1 cellular context compared by ENCODE assay signal in the genomic region with DNA sequence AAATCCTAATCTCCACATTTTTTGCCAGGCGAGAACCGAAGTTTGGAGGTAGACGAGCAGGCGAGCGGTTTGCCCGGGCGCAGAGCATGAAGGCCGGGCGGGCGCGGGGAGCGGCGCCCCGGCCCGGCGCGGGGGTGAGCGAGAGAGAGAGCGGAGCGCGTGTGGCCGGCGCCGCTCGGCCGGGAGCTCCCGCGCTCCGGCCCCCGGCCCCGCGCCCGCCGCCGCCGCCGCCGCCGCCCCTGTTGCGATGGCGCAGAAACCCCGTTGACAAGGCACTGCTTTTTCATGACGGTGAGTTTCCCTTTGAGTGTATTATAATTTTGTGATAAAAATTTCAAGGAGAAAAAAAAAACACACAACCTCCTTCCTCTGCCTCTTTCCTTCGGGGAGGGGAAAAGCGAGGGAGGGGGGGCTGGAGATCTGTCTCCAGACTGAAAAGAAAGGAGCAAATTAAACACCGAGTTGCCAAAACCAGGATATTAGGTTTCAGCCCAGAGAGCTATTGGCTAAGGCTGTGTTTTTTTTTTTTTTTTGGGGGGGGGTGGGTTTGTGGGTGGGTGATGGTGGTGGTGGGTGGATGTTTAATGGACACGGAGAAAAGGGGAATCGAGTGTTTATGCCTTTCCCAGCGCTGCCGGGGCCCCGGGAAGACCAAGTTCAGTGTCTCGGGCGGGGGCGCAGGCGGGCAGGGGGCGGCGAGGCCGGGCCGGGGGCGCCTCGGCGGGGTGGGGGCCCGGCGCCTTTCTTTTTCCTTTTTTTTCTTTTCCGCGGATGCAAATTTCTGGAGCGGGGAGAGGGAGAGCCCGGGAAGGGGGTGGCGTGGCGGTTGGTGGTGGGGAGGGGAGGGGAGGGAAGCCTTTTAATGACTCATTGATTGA.
TF ChIP-seq lines count a peak whose summit lies in the region.

A gene with protein sequence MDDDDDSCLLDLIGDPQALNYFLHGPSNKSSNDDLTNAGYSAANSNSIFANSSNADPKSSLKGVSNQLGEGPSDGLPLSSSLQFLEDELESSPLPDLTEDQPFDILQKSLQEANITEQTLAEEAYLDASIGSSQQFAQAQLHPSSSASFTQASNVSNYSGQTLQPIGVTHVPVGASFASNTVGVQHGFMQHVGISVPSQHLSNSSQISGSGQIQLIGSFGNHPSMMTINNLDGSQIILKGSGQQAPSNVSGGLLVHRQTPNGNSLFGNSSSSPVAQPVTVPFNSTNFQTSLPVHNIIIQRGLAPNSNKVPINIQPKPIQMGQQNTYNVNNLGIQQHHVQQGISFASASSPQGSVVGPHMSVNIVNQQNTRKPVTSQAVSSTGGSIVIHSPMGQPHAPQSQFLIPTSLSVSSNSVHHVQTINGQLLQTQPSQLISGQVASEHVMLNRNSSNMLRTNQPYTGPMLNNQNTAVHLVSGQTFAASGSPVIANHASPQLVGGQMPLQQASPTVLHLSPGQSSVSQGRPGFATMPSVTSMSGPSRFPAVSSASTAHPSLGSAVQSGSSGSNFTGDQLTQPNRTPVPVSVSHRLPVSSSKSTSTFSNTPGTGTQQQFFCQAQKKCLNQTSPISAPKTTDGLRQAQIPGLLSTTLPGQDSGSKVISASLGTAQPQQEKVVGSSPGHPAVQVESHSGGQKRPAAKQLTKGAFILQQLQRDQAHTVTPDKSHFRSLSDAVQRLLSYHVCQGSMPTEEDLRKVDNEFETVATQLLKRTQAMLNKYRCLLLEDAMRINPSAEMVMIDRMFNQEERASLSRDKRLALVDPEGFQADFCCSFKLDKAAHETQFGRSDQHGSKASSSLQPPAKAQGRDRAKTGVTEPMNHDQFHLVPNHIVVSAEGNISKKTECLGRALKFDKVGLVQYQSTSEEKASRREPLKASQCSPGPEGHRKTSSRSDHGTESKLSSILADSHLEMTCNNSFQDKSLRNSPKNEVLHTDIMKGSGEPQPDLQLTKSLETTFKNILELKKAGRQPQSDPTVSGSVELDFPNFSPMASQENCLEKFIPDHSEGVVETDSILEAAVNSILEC (plus strand): TSS at position 242 of the 878 bp plus-strand sequence. CDS start 39,971 bp downstream, outside the sequence.

TF ChIP-seq in K562, 482 proteins besides CTCF, POLR2A, EP300 and RAD21 (continued from another document and continues in another):
- TF ChIP-seq, protein P1, sequence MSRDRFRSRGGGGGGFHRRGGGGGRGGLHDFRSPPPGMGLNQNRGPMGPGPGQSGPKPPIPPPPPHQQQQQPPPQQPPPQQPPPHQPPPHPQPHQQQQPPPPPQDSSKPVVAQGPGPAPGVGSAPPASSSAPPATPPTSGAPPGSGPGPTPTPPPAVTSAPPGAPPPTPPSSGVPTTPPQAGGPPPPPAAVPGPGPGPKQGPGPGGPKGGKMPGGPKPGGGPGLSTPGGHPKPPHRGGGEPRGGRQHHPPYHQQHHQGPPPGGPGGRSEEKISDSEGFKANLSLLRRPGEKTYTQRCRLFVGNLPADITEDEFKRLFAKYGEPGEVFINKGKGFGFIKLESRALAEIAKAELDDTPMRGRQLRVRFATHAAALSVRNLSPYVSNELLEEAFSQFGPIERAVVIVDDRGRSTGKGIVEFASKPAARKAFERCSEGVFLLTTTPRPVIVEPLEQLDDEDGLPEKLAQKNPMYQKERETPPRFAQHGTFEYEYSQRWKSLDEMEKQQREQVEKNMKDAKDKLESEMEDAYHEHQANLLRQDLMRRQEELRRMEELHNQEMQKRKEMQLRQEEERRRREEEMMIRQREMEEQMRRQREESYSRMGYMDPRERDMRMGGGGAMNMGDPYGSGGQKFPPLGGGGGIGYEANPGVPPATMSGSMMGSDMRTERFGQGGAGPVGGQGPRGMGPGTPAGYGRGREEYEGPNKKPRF (IDR thresholded peaks at IDR 0.05; ENCODE audit: low read depth, low read length), result no peak
- TF ChIP-seq ZNF311 (CRISPR knock-in tag; IDR thresholded peaks at IDR 0.05) (no peak), LEF1 (IDR thresholded peaks at IDR 0.05) (no peak), GTF2F1 (IDR thresholded peaks at IDR 0.05; ENCODE audit: low read depth, low read length) (peak; percentile 25; the same call in 1 of the 2 replicates), RAD51 (IDR thresholded peaks at IDR 0.05; ENCODE audit: borderline replicate concordance, low read depth) (no peak), U2AF1 (optimal IDR thresholded peaks at IDR 0.05; ENCODE audit: low read depth, low read length) (no peak), PTBP1 (IDR thresholded peaks at IDR 0.05; ENCODE audit: low read depth, low read length) (no peak), MED1 (CRISPR knock-in tag; IDR thresholded peaks at IDR 0.05; ENCODE audit: borderline replicate concordance) (no peak), PML (IDR thresholded peaks at IDR 0.05; ENCODE audit: low read length) (no peak; the same call in 1 of the 2 replicates), ZNF561 (CRISPR knock-in tag; conservative IDR thresholded peaks at IDR 0.05) (no peak), MCM7 (IDR thresholded peaks at IDR 0.05) (no peak), DIDO1 (tag; IDR thresholded peaks at IDR 0.05; ENCODE audit: low read depth) (no peak)
- TF ChIP-seq, protein P2, sequence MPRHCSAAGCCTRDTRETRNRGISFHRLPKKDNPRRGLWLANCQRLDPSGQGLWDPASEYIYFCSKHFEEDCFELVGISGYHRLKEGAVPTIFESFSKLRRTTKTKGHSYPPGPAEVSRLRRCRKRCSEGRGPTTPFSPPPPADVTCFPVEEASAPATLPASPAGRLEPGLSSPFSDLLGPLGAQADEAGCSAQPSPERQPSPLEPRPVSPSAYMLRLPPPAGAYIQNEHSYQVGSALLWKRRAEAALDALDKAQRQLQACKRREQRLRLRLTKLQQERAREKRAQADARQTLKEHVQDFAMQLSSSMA (CRISPR knock-in tag; IDR thresholded peaks at IDR 0.05), result no peak
- TF ChIP-seq, protein P3, sequence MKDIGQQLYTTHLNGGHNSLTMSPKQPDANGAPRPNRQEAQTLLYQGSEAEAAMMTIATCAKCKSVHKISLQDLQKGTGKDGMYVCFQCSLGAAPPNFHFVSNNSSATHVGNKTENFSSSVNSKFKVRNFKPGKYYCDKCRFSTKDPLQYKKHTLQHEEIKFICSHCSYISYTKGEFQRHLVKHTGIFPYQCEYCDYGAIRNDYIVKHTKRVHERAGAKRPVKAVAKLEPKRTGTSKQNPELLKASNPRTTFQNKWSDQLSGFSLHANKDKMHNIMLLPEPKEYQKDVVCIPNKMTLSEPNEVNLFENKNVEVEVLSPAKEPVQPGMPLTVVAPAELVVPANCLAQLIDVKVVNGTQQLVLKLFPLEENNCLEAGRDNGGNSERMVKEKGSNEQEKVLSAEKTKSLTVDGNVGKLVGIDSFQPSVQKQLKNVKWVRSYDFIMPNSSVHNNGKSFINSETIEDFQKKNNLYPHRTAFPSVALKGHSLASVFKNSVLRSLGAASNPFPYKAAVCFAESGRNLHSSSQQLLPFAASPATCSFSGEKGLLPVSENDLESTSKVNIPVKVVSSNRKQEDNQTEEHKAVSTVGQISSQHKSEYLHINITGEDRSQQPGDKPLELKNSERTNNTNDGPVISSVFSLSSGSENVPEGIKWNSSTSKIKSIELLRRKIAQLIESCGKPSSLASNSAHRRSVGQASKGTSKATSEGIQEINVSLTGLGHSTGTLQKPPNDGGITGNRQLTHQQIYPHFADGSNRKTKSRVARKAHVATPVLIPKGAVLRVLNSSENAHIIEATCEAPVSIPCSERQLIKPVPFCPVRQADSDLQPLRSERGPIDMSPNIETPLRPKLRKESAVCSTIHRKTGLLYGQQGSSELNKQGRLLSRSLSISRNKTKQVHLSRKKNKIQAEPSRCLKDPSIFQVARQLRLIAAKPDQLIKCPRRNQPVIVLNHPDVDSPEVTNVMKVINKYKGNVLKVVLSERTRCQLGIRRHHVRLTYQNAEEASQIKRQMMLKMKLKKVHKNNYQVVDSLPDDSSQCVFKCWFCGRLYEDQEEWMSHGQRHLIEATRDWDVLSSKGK (CRISPR knock-in tag; IDR thresholded peaks at IDR 0.05), result no peak
- TF ChIP-seq, protein P4, sequence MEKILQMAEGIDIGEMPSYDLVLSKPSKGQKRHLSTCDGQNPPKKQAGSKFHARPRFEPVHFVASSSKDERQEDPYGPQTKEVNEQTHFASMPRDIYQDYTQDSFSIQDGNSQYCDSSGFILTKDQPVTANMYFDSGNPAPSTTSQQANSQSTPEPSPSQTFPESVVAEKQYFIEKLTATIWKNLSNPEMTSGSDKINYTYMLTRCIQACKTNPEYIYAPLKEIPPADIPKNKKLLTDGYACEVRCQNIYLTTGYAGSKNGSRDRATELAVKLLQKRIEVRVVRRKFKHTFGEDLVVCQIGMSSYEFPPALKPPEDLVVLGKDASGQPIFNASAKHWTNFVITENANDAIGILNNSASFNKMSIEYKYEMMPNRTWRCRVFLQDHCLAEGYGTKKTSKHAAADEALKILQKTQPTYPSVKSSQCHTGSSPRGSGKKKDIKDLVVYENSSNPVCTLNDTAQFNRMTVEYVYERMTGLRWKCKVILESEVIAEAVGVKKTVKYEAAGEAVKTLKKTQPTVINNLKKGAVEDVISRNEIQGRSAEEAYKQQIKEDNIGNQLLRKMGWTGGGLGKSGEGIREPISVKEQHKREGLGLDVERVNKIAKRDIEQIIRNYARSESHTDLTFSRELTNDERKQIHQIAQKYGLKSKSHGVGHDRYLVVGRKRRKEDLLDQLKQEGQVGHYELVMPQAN (IDR thresholded peaks at IDR 0.05; ENCODE audit: borderline replicate concordance), result no peak
- TF ChIP-seq, protein P5, sequence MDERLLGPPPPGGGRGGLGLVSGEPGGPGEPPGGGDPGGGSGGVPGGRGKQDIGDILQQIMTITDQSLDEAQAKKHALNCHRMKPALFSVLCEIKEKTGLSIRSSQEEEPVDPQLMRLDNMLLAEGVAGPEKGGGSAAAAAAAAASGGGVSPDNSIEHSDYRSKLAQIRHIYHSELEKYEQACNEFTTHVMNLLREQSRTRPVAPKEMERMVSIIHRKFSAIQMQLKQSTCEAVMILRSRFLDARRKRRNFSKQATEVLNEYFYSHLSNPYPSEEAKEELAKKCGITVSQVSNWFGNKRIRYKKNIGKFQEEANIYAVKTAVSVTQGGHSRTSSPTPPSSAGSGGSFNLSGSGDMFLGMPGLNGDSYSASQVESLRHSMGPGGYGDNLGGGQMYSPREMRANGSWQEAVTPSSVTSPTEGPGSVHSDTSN (CRISPR knock-in tag; IDR thresholded peaks at IDR 0.05; ENCODE audit: low read depth), result no peak
- TF ChIP-seq, protein P5 (tag; conservative IDR thresholded peaks at IDR 0.05; ENCODE audit: low read depth), result no peak
- TF ChIP-seq, protein P6, sequence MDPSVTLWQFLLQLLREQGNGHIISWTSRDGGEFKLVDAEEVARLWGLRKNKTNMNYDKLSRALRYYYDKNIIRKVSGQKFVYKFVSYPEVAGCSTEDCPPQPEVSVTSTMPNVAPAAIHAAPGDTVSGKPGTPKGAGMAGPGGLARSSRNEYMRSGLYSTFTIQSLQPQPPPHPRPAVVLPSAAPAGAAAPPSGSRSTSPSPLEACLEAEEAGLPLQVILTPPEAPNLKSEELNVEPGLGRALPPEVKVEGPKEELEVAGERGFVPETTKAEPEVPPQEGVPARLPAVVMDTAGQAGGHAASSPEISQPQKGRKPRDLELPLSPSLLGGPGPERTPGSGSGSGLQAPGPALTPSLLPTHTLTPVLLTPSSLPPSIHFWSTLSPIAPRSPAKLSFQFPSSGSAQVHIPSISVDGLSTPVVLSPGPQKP (CRISPR knock-in tag; IDR thresholded peaks at IDR 0.05), result no peak
- TF ChIP-seq, protein P7, sequence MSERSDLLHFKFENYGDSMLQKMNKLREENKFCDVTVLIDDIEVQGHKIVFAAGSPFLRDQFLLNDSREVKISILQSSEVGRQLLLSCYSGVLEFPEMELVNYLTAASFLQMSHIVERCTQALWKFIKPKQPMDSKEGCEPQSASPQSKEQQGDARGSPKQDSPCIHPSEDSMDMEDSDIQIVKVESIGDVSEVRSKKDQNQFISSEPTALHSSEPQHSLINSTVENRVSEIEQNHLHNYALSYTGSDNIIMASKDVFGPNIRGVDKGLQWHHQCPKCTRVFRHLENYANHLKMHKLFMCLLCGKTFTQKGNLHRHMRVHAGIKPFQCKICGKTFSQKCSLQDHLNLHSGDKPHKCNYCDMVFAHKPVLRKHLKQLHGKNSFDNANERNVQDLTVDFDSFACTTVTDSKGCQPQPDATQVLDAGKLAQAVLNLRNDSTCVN (CRISPR knock-in tag; IDR thresholded peaks at IDR 0.05), result no peak
